ENCODE assay signal across 19 cellular contexts in genomic region chr13:113538689-113539058, GRCh38. TPM values are rescaled to one million over a fixed set of nuclear protein-coding genes. Genes with fewer than 3 reads are reported as not detected.
DNase-seq lines count a peak whose midpoint lies in the region; ATAC-seq and TF ChIP-seq lines count a peak whose summit lies in the region.
"Had no signal": no experiment of that assay in that cellular context is flagged by ENCODE, and none has a peak within 500 bp of the region (broad histone marks: within the 10 kb centered on the region; RNA-seq: fewer than 3 reads in every experiment).

No MANE protein-coding gene starts in this region.

- no peak for TF ChIP-seq CTCF in GM20000 (IDR thresholded peaks at IDR 0.05; ENCODE audit: extremely low read depth, missing control alignments)
- no peak for TF ChIP-seq CTCF in lower lobe of right lung (IDR thresholded peaks at IDR 0.05)
- TF ChIP-seq CTCF in spleen (IDR thresholded peaks at IDR 0.05 in 8 of 11, conservative IDR thresholded peaks at IDR 0.05 in 3 of 11): no peak

- 93 to 96% (median 96%) methylated on average over 28 of the region's 28 CpGs for WGBS in spleen, 5 donors
- WGBS in neuronal stem cell (ENCODE audit: extremely low coverage in 2 of 2, insufficient read length in 2 of 2, insufficient replicate concordance in 1 of 2), 2 donors: no CpG with 5 or more reads among the region's 28 CpGs

- ATAC-seq in SK-N-SH treated with all-trans-retinoic acid at 6 μM for 48 hours (peak; percentile 85), lower lobe of right lung (no peak), HG03354 (IDR thresholded peaks at IDR 0.05; ENCODE audit: poor library complexity, severe bottlenecking, unreplicated experiment) (no peak)
- ATAC-seq: A549 had no signal

- no peak overlapping the region for H2AK5ac ChIP-seq in neuronal stem cell (ENCODE audit: low read depth, low read length)

- H3K27ac ChIP-seq in lower lobe of right lung (no peak overlapping the region), spleen (no peak overlapping the region), neuronal stem cell (replicated peaks; ENCODE audit: low read length) (no peak overlapping the region)
- H3K27ac ChIP-seq: A549, C4-2B, HL-60, SJSA1 had no signal

- H4K8ac ChIP-seq in neuronal stem cell (ENCODE audit: low read depth, low read length): no peak overlapping the region

- no peak for TF ChIP-seq POLR2A in spleen (IDR thresholded peaks at IDR 0.05)

- H3K18ac ChIP-seq in neuronal stem cell (ENCODE audit: low read length): no peak overlapping the region

- H3K4ac ChIP-seq in neuronal stem cell (ENCODE audit: low read length): no peak overlapping the region

- peak; percentile 13 for DNase-seq in GM20000 (ENCODE audit: low spot score)
- peak; percentile 18 for DNase-seq in lower lobe of right lung
- peak; percentile 66 for DNase-seq in spleen
- no peak for DNase-seq in hippocampal formation (lab: John Stamatoyannopoulos, UW)
- no peak for DNase-seq in DMS114 treated with DMSO at 0.1 percent for 48 hours (lab: John Stamatoyannopoulos, UW; ENCODE audit: unreplicated experiment)
- DNase-seq in neuronal stem cell (ENCODE audit: low spot score): no peak
- DNase-seq: GDM1, HFFc6, IMR-90, NCI-H1417 treated with DMSO at 0.1 percent for 48 hours, NCI-H1930, NCI-H526, SW 1271 had no signal

- H3K27me3 ChIP-seq in lower lobe of right lung (ENCODE audit: low read depth): no peaks in the 10 kb centered on the region
- H3K27me3 ChIP-seq in spleen (replicated peaks in 1 of 7): no peaks in the 10 kb centered on the region
- no peaks in the 10 kb centered on the region for H3K27me3 ChIP-seq in neuronal stem cell (ENCODE audit: control insufficient read depth in 3 of 3, insufficient read depth in 3 of 3, low read depth in 1 of 3, low read length in 3 of 3)
- H3K27me3 ChIP-seq: SJSA1 had no signal

- H2BK12ac ChIP-seq in neuronal stem cell (ENCODE audit: low read length): no peak overlapping the region

- H3K9me3 ChIP-seq in lower lobe of right lung (no peaks in the 10 kb centered on the region), spleen (peaks cover 0 to 13% (median 1%) of the 10 kb centered on the region in 8 donors), neuronal stem cell (replicated peaks in 1 of 2; ENCODE audit: control insufficient read depth in 2 of 2, insufficient read depth in 1 of 2, low read depth in 1 of 2, low read length in 2 of 2) (peaks cover 12 to 18% of the 10 kb centered on the region in 2 donors)
- H3K9me3 ChIP-seq: A549 had no signal

- H3K4me3 ChIP-seq in lower lobe of right lung: no peak overlapping the region
- H3K4me3 ChIP-seq in spleen: no peak overlapping the region
- peak overlapping the region in 1 of 2 donors; percentile 11 for H3K4me3 ChIP-seq in neuronal stem cell (ENCODE audit: low read length in 2 of 2)
- H3K4me3 ChIP-seq: A549, SJSA1 had no signal

- no peak overlapping the region for H2BK120ac ChIP-seq in neuronal stem cell (ENCODE audit: low read depth, low read length)

- no peaks in the 10 kb centered on the region for H3K79me1 ChIP-seq in neuronal stem cell (ENCODE audit: low read depth, low read length)

- H3K23ac ChIP-seq in neuronal stem cell (ENCODE audit: low read depth, low read length, poor library complexity): no peak overlapping the region

- no peak overlapping the region for H2BK5ac ChIP-seq in neuronal stem cell (ENCODE audit: low read length)

- H2AFZ ChIP-seq in neuronal stem cell (ENCODE audit: low read length): no peak overlapping the region

- no peak overlapping the region for H3K14ac ChIP-seq in neuronal stem cell (ENCODE audit: low read length)

- peaks cover 41% of the 10 kb centered on the region for H3K36me3 ChIP-seq in lower lobe of right lung
- peaks cover 0 to 89% (median 22%) of the 10 kb centered on the region in 6 donors for H3K36me3 ChIP-seq in spleen
- H3K36me3 ChIP-seq in neuronal stem cell (replicated peaks in 1 of 2; ENCODE audit: control insufficient read depth in 2 of 2, insufficient read depth in 2 of 2, low read length in 2 of 2): peaks cover 23 to 75% of the 10 kb centered on the region in 2 donors

- H2BK15ac ChIP-seq in neuronal stem cell (ENCODE audit: low read length): no peak overlapping the region

- no peak overlapping the region for H3K9ac ChIP-seq in neuronal stem cell (ENCODE audit: low read depth, low read length, poor library complexity)

- H4K91ac ChIP-seq in neuronal stem cell (ENCODE audit: low read depth, low read length, poor library complexity): no peak overlapping the region

- no peaks in the 10 kb centered on the region for H3K4me1 ChIP-seq in lower lobe of right lung
- H3K4me1 ChIP-seq in spleen: peaks cover 0 to 3% (median 0%) of the 10 kb centered on the region in 6 donors
- peaks cover 0 to 2% of the 10 kb centered on the region in 2 donors for H3K4me1 ChIP-seq in neuronal stem cell (ENCODE audit: control insufficient read depth in 2 of 2, insufficient read depth in 1 of 2, low read depth in 1 of 2, low read length in 2 of 2)
- H3K4me1 ChIP-seq: A549 had no signal

- no peak overlapping the region for H3K4me2 ChIP-seq in neuronal stem cell (ENCODE audit: insufficient read depth, low read length, poor library complexity, severe bottlenecking)
- H3K4me2 ChIP-seq: A549 had no signal

- intact Hi-C loops in lower lobe of right lung (cut with DNase I) (no loop called here), spleen (cut with DNase I; ENCODE audit: low total_unique reads) (no loop called here)

TF ChIP-seq in SK-N-SH treated with all-trans-retinoic acid at 6 μM for 48 hours, 23 proteins besides CTCF, POLR2A, EP300 and RAD21:
- no peak for TF ChIP-seq ZNF70 (CRISPR knock-in tag; IDR thresholded peaks at IDR 0.05)
- TF ChIP-seq ISL1 (CRISPR knock-in tag; IDR thresholded peaks at IDR 0.05): no peak
- TF ChIP-seq TSHZ2 (CRISPR knock-in tag; IDR thresholded peaks at IDR 0.05): no peak
- TF ChIP-seq BACH2 (CRISPR knock-in tag; IDR thresholded peaks at IDR 0.05; ENCODE audit: borderline replicate concordance): no peak
- TF ChIP-seq ESRRG (CRISPR knock-in tag; IDR thresholded peaks at IDR 0.05): no peak

RNA-seq across cellular contexts. Expression of gene TFDP1, which starts 45.9 kb away (rescaled TPM):
- 47.0 TPM for total RNA-seq in lower lobe of right lung
- 10 to 100 TPM; 47.5 to 91.7 (median 59.4) TPM for total RNA-seq in spleen
- polyA plus RNA-seq in spleen: 10 to 100 TPM; 21.7 to 42.4 (median 40.1) TPM
- polyA plus RNA-seq in neuronal stem cell (2013, experiment 1 of 2): 74.2 TPM
- 75.8 TPM for polyA plus RNA-seq in neuronal stem cell (2013, experiment 2 of 2)

RNA-seq across cellular contexts. Expression of gene DCUN1D2, which starts 48.2 kb away (rescaled TPM):
- total RNA-seq in lower lobe of right lung (16.8 TPM), spleen (10 to 100 TPM; 22.7 to 33.1 (median 26.3) TPM)
- polyA plus RNA-seq in spleen: 10 to 100 TPM in 2 of 3 donors, 1 to 10 TPM in 1; 6.3 to 12.7 (median 11.1) TPM
- polyA plus RNA-seq in neuronal stem cell (2013, experiment 1 of 2): 21.3 TPM
- 22.2 TPM for polyA plus RNA-seq in neuronal stem cell (2013, experiment 2 of 2)

Comparison
In these comparisons a context has a peak if more than half of its experiments do, and no peak if none do; other contexts are left out.
1. DNase-seq: peak in GM20000 (single experiment), lower lobe of right lung (single experiment) and spleen (single experiment); none in hippocampal formation (0 of 2), DMS114 treated with DMSO at 0.1 percent for 48 hours (single experiment) and neuronal stem cell (single experiment).